9 cellular contexts compared by ENCODE assay signal in genomic region chr17:7858487-7858832, GRCh38. TPM values are rescaled to one million over a fixed set of nuclear protein-coding genes. Genes with fewer than 3 reads are reported as not detected.
DNase-seq lines count a peak whose midpoint lies in the region; ATAC-seq and TF ChIP-seq lines count a peak whose summit lies in the region.
"Had no signal": no experiment of that assay in that cellular context is flagged by ENCODE, and none has a peak within 500 bp of the region (broad histone marks: within the 10 kb centered on the region; RNA-seq: fewer than 3 reads in every experiment).

No MANE protein-coding gene starts in this region.

- DNase-seq in Daoy (ENCODE audit: low read depth), result peak; percentile 50
- DNase-seq in activated CD4-positive, alpha-beta memory T cell treated with anti-CD3 and anti-CD28 coated beads, Interleukin-2, amount 10 ng/mL, durations not matched to agents 7 days and 5 days, result peak; percentile 61
- DNase-seq in heart right ventricle, result peak; percentile 31 to 46
- no peak for DNase-seq in retinal pigment epithelial cell (ENCODE audit: low read depth)

- CTCF ChIA-PET in activated CD4-positive, alpha-beta memory T cell treated with anti-CD3 and anti-CD28 coated beads, Interleukin-2, amount 10 ng/mL, durations not matched to agents 7 days and 5 days (lab: Charles Lee), result interaction anchor here (1.3 to 6.7 kb wide), 4 partner anchors 24 to 130 kb away, joined by 3 to 81 read pairs (median 5); partner anchors contain the start of genes CNTROB and TRAPPC1

- peaks cover 4% of the 10 kb centered on the region for H3K36me3 Mint-ChIP-seq in activated CD4-positive, alpha-beta memory T cell treated with anti-CD3 and anti-CD28 coated beads, Interleukin-2, amount 10 ng/mL, durations not matched to agents 7 days and 5 days (ENCODE audit: low read depth)

- H3K9me3 Mint-ChIP-seq in activated CD4-positive, alpha-beta memory T cell treated with anti-CD3 and anti-CD28 coated beads, Interleukin-2, amount 10 ng/mL, durations not matched to agents 7 days and 5 days, result no peaks in the 10 kb centered on the region
- H3K9me3 Mint-ChIP-seq: stimulated activated naive B cell treated with anti-CD40 and anti-IgM and Interleukin-4, amounts not matched to agents 10 μg/mL and 1 μg/mL and 100 μg/mL, for 72 hours had no signal

- no peak overlapping the region for H3K27ac Mint-ChIP-seq in activated CD4-positive, alpha-beta memory T cell treated with anti-CD3 and anti-CD28 coated beads, Interleukin-2, amount 10 ng/mL, durations not matched to agents 7 days and 5 days
- H3K27ac Mint-ChIP-seq: stimulated activated naive B cell treated with anti-CD40 and anti-IgM and Interleukin-4, amounts not matched to agents 10 μg/mL and 1 μg/mL and 100 μg/mL, for 72 hours had no signal

- H3K36me3 ChIP-seq in heart right ventricle, result peaks cover 0 to 50% (median 7%) of the 10 kb centered on the region in 9 donors

- no peaks in the 10 kb centered on the region for H3K27me3 ChIP-seq in heart right ventricle

- peaks cover 4% of the 10 kb centered on the region for H3K4me1 Mint-ChIP-seq in activated CD4-positive, alpha-beta memory T cell treated with anti-CD3 and anti-CD28 coated beads, Interleukin-2, amount 10 ng/mL, durations not matched to agents 7 days and 5 days

- H3K4me1 ChIP-seq in heart right ventricle, result peaks cover 0 to 53% (median 32%) of the 10 kb centered on the region in 9 donors

- H3K4me3 Mint-ChIP-seq in activated CD4-positive, alpha-beta memory T cell treated with anti-CD3 and anti-CD28 coated beads, Interleukin-2, amount 10 ng/mL, durations not matched to agents 7 days and 5 days, result no peak overlapping the region
- H3K4me3 Mint-ChIP-seq: stimulated activated naive B cell treated with anti-CD40 and anti-IgM and Interleukin-4, amounts not matched to agents 10 μg/mL and 1 μg/mL and 100 μg/mL, for 72 hours had no signal

- WGBS in heart right ventricle, 2 donors, result 20 to 30% methylated on average over 19 to 20 of the region's 20 CpGs

- no peaks in the 10 kb centered on the region for H3K27me3 Mint-ChIP-seq in activated CD4-positive, alpha-beta memory T cell treated with anti-CD3 and anti-CD28 coated beads, Interleukin-2, amount 10 ng/mL, durations not matched to agents 7 days and 5 days
- H3K27me3 Mint-ChIP-seq: stimulated activated naive B cell treated with anti-CD40 and anti-IgM and Interleukin-4, amounts not matched to agents 10 μg/mL and 1 μg/mL and 100 μg/mL, for 72 hours had no signal

- TF ChIP-seq CTCF in LNCAP (IDR thresholded peaks at IDR 0.05), result peak; percentile 32; the same call in 1 of the 2 replicates
- TF ChIP-seq CTCF in heart right ventricle (IDR thresholded peaks at IDR 0.05), result peak in 7 of 9 donors; percentile 6 to 52 (median 39)
- peak; percentile 46 for TF ChIP-seq CTCF in retinal pigment epithelial cell (conservative IDR thresholded peaks at IDR 0.05; ENCODE audit: low read depth, low read length)

- intact Hi-C loops in heart right ventricle (cut with DNase I), result loop anchor here in 6 of 10 donors (5.0 to 10.0 kb wide), 4 partner anchors 36 to 296 kb away; partner anchors contain the start of genes PER1 (in 1 of the 6) and RNF227 (in 1 of the 6)

- POLR2A ChIA-PET in activated CD4-positive, alpha-beta memory T cell treated with anti-CD3 and anti-CD28 coated beads, Interleukin-2, amount 10 ng/mL, durations not matched to agents 7 days and 5 days (lab: Charles Lee), result no interaction called here

- ATAC-seq in heart right ventricle (peak in 1 of 8 donors; percentile 4), HG03565 (IDR thresholded peaks at IDR 0.05; ENCODE audit: unreplicated experiment) (no peak), GM18517 (IDR thresholded peaks at IDR 0.05; ENCODE audit: unreplicated experiment) (no peak), HG02981 (IDR thresholded peaks at IDR 0.05; ENCODE audit: unreplicated experiment) (no peak)

- peak overlapping the region in 9 of 10 donors; percentile 85 to 98 (median 93) for H3K27ac ChIP-seq in heart right ventricle

- H3K9me3 ChIP-seq in heart right ventricle, result no peaks in the 10 kb centered on the region

- H3K4me3 ChIP-seq in heart right ventricle (peak overlapping the region; percentile 60 to 72 (median 68)), retinal pigment epithelial cell (ENCODE audit: low read length) (peak overlapping the region; percentile 52)

RNA-seq across cellular contexts. Expression of gene CYB5D1, which starts 0.7 kb away (rescaled TPM):
- total RNA-seq in Daoy (2014; rRNA removed; shearing (Covaris generic)), result 5.5 and 6.7 TPM in 2 replicates
- 1 to 10 TPM; 5.3 to 7.5 TPM for total RNA-seq in activated CD4-positive, alpha-beta memory T cell treated with anti-CD3 and anti-CD28 coated beads, Interleukin-2, amount 10 ng/mL, durations not matched to agents 7 days and 5 days
- 10 to 100 TPM; 12.7 to 20.1 (median 16.0) TPM for total RNA-seq in heart right ventricle
- polyA plus RNA-seq in heart right ventricle, result 10 to 100 TPM; 10.0 to 11.6 TPM

RNA-seq across cellular contexts. Expression of gene NAA38, which starts 1.1 kb away (rescaled TPM):
- 99.2 and 136 TPM in 2 replicates for total RNA-seq in Daoy (2014; rRNA removed; shearing (Covaris generic))
- total RNA-seq in activated CD4-positive, alpha-beta memory T cell treated with anti-CD3 and anti-CD28 coated beads, Interleukin-2, amount 10 ng/mL, durations not matched to agents 7 days and 5 days, result 10 to 100 TPM; 69.8 to 76.9 TPM
- 100 to 1,000 TPM in 1 of 10 donors, 10 to 100 TPM in 9; 59.2 to 115 (median 73.0) TPM for total RNA-seq in heart right ventricle
- polyA plus RNA-seq in heart right ventricle, result 100 to 1,000 TPM; 108 to 167 TPM

RNA-seq across cellular contexts. Expression of gene TMEM88, which starts 3.6 kb away (rescaled TPM):
- total RNA-seq in Daoy (2014; rRNA removed; shearing (Covaris generic)), result 0.46 TPM in 1 of 2 replicates, not detected in the other
- 1 to 10 TPM in 1 of 2 experiments, under 1 TPM in 1; 0.78 to 1.5 TPM for total RNA-seq in activated CD4-positive, alpha-beta memory T cell treated with anti-CD3 and anti-CD28 coated beads, Interleukin-2, amount 10 ng/mL, durations not matched to agents 7 days and 5 days
- total RNA-seq in heart right ventricle, result 10 to 100 TPM; 12.3 to 47.4 (median 19.3) TPM
- polyA plus RNA-seq in heart right ventricle, result 100 to 1,000 TPM; 121 to 298 TPM

RNA-seq across cellular contexts. Expression of gene KDM6B, which starts 24.4 kb away (rescaled TPM):
- 0.11 and 0.60 TPM in 2 replicates for total RNA-seq in Daoy (2014; rRNA removed; shearing (Covaris generic))
- total RNA-seq in activated CD4-positive, alpha-beta memory T cell treated with anti-CD3 and anti-CD28 coated beads, Interleukin-2, amount 10 ng/mL, durations not matched to agents 7 days and 5 days, result 10 to 100 TPM; 20.9 to 23.7 TPM
- 10 to 100 TPM; 18.0 to 35.4 (median 26.9) TPM for total RNA-seq in heart right ventricle
- polyA plus RNA-seq in heart right ventricle, result 10 to 100 TPM in 1 of 2 donors, 1 to 10 TPM in 1; 5.2 to 17.6 TPM

RNA-seq across cellular contexts. Expression of gene CHD3, which starts 30.1 kb away (rescaled TPM):
- total RNA-seq in Daoy (2014; rRNA removed; shearing (Covaris generic)), result 27.5 and 31.8 TPM in 2 replicates
- 100 to 1,000 TPM; 127 to 131 TPM for total RNA-seq in activated CD4-positive, alpha-beta memory T cell treated with anti-CD3 and anti-CD28 coated beads, Interleukin-2, amount 10 ng/mL, durations not matched to agents 7 days and 5 days
- total RNA-seq in heart right ventricle, result 10 to 100 TPM in 5 of 10 donors, 1 to 10 TPM in 5; 8.2 to 22.0 (median 10.4) TPM
- 10 to 100 TPM; 13.7 to 29.0 TPM for polyA plus RNA-seq in heart right ventricle
